16 cellular contexts compared by ENCODE assay signal in genomic region chr1:213127074-213127473, GRCh38.
"Had no signal": no experiment of that assay in that cellular context is flagged by ENCODE, and none has a peak within 500 bp of the region (broad histone marks: within the 10 kb centered on the region; RNA-seq: fewer than 3 reads in every experiment).

No MANE protein-coding gene starts in this region.

- H3K27me3 ChIP-seq: body of pancreas, colonic mucosa, hepatocyte, right atrium auricular region, transverse colon, uterus had no signal

- H3K4me2 ChIP-seq: hepatocyte had no signal

- H3K4me3 ChIP-seq: body of pancreas, colonic mucosa, hepatocyte, right atrium auricular region, skin epidermis, transverse colon, uterus had no signal

- H3K27ac ChIP-seq: body of pancreas, colonic mucosa, hepatocyte, right atrium auricular region, skin epidermis, transverse colon, uterus had no signal

- H3K36me3 ChIP-seq: colonic mucosa, right atrium auricular region, transverse colon, uterus had no signal

- DNase-seq: activated B cell treated with CpG ODN at 0.5 μM for 24 hours; activated CD4-positive, alpha-beta memory T cell treated with anti-CD3 and anti-CD28 coated beads, Interleukin-2, amount 10 ng/mL, durations not matched to agents 7 days and 5 days; activated CD4-positive, alpha-beta T cell treated with anti-CD3 and anti-CD28 coated beads for 4 hours; activated naive CD4-positive, alpha-beta T cell treated with Interleukin-2 at 50 U/mL for 16 hours; activated naive CD8-positive, alpha-beta T cell treated with anti-CD3 and anti-CD28 coated beads, Interleukin-2, amount 10 ng/mL, durations not matched to agents 7 days and 5 days; activated T-cell treated with anti-CD3 and anti-CD28 coated beads, Interleukin-2, amount 50 U/mL, for 24 hours; body of pancreas; colonic mucosa; nephron progenitor cell; nucleus accumbens; transverse colon; uterus had no signal

- H3K79me2 ChIP-seq: hepatocyte had no signal

- H2AFZ ChIP-seq: hepatocyte had no signal

- H3K4me1 ChIP-seq: colonic mucosa, uterus had no signal

- H3K9me3 ChIP-seq: body of pancreas, colonic mucosa, right atrium auricular region, transverse colon, uterus had no signal

- ATAC-seq: body of pancreas, esophagus mucosa had no signal
